In the genomic region with DNA sequence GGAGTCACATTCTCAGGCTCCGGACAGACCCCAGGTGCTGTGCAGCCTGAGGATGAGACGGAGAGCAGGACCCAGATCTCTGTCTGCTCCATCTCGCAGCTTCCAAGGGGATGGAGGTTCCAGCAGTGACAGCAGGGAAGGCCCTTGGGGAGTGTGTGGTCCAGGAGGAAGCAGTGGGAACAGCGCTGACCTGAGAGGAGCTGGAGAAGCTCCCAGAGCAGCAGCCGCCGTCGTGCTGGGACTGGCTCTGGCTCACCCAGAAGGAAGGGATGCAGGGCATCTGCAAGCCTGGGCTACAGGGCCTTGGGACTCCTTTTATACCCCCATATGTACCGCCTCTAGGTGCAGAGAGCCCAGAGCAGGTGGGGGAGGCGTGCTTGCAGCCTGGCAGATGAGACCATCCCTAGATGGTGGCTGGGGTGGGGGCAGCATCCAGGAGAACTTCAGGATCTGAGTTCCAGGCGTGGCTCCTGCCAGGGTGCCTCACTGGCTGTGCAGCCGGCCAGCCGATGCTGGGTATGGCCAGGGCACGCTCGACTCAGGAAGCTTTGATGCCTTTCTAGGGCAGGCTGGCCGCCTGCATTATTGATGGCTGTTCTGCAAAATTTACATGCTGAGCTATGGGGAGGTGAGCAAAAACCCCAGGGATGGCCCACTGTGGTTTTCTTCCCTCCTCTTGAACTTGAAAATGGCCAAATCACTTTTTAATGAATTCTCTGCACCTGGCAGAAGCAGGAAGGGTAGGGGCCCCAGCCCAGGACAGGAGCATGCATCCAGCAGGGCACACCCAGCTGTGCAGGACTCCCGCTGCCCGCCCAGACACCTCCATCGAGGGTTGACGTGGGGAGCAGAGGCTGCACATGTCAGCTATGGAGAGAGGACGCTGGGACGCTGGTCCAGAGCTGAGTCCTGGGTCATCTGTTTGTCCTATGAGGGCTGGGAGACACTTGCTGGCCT, we compare ENCODE assay signal across 27 cellular contexts.
"Had no signal": no experiment of that assay in that cellular context is flagged by ENCODE, and none has a peak within 500 bp of the region (broad histone marks: within the 10 kb centered on the region; RNA-seq: fewer than 3 reads in every experiment).

No MANE protein-coding gene starts in this region.

- H3K9me3 ChIP-seq: adrenal gland, body of pancreas, gastroesophageal sphincter, upper lobe of left lung, vagina had no signal

- H3K4me1 ChIP-seq: adrenal gland, body of pancreas, gastroesophageal sphincter, upper lobe of left lung, vagina had no signal

- H3K36me3 Mint-ChIP-seq: activated naive CD8-positive, alpha-beta T cell treated with anti-CD3 and anti-CD28 coated beads for 36 hours; natural killer cell; stimulated activated effector memory CD8-positive, alpha-beta T cell treated with anti-CD3 and anti-CD28 coated beads, Interleukin-12 subunit alpha, Interleukin-12 subunit beta, amount 100 ng/mL, for 72 hours had no signal

- H3K27me3 Mint-ChIP-seq: stimulated activated naive CD8-positive, alpha-beta T cell treated with anti-CD3 and anti-CD28 coated beads, Interleukin-15, Interleukin-2, amounts not matched to agents 100 ng/mL and 50 ng/mL, for 24 hours had no signal

- H3K4me3 Mint-ChIP-seq: activated CD4-positive, alpha-beta T cell treated with anti-CD3 and anti-CD28 coated beads for 36 hours; activated naive CD4-positive, alpha-beta T cell treated with anti-CD3 and anti-CD28 coated beads for 36 hours; activated naive CD8-positive, alpha-beta T cell treated with anti-CD3 and anti-CD28 coated beads for 36 hours; activated T-helper 1 cell treated with anti-CD3 and anti-CD28 coated beads, Interleukin-12 subunit alpha, Interleukin-12 subunit beta, Interleukin-2, Interleukin-4 antibody, amounts not matched to agents 30 ng/mL and 10 ng/mL and 1 ng/mL, durations not matched to agents 14 hours and 24 hours and 36 hours; immature natural killer cell; natural killer cell; stimulated activated effector memory CD8-positive, alpha-beta T cell treated with anti-CD3 and anti-CD28 coated beads, Interleukin-12 subunit alpha, Interleukin-12 subunit beta, amount 100 ng/mL, for 72 hours; stimulated activated naive CD8-positive, alpha-beta T cell treated with anti-CD3 and anti-CD28 coated beads, Interleukin-15, Interleukin-2, amounts not matched to agents 100 ng/mL and 50 ng/mL, for 24 hours; T-helper 2 cell treated with Interferon-gamma antibody and Interleukin-4, amounts not matched to agents 5 μg/mL and 100 μg/mL, for 36 hours had no signal

- H3K27me3 ChIP-seq: adrenal gland, vagina had no signal

- H3K27ac Mint-ChIP-seq: activated CD4-positive, alpha-beta T cell treated with anti-CD3 and anti-CD28 coated beads for 36 hours; activated naive CD4-positive, alpha-beta T cell treated with anti-CD3 and anti-CD28 coated beads for 36 hours; activated naive CD8-positive, alpha-beta T cell treated with anti-CD3 and anti-CD28 coated beads for 36 hours; activated T-helper 1 cell treated with anti-CD3 and anti-CD28 coated beads, Interleukin-12 subunit alpha, Interleukin-12 subunit beta, Interleukin-2, Interleukin-4 antibody, amounts not matched to agents 30 ng/mL and 10 ng/mL and 1 ng/mL, durations not matched to agents 14 hours and 24 hours and 36 hours; immature natural killer cell; stimulated activated effector memory CD8-positive, alpha-beta T cell treated with anti-CD3 and anti-CD28 coated beads, Interleukin-12 subunit alpha, Interleukin-12 subunit beta, amount 100 ng/mL, for 72 hours; stimulated activated naive CD8-positive, alpha-beta T cell treated with anti-CD3 and anti-CD28 coated beads, Interleukin-15, Interleukin-2, amounts not matched to agents 100 ng/mL and 50 ng/mL, for 24 hours; T-helper 2 cell treated with Interferon-gamma antibody and Interleukin-4, amounts not matched to agents 5 μg/mL and 100 μg/mL, for 36 hours had no signal

- ATAC-seq: activated CD4-positive, alpha-beta T cell treated with anti-CD3 and anti-CD28 coated beads for 36 hours; body of pancreas; gastroesophageal sphincter had no signal

- H3K27ac ChIP-seq: adrenal gland, body of pancreas, coronary artery, dorsolateral prefrontal cortex, gastroesophageal sphincter, skin epidermis, upper lobe of left lung, vagina had no signal

- H3K36me3 ChIP-seq: adrenal gland, gastroesophageal sphincter, upper lobe of left lung, vagina had no signal

- H3K4me3 ChIP-seq: adrenal gland, body of pancreas, coronary artery, dorsolateral prefrontal cortex, gastroesophageal sphincter, lung, skin epidermis, upper lobe of left lung, vagina had no signal

- DNase-seq: activated CD4-positive, alpha-beta T cell treated with anti-CD3 and anti-CD28 coated beads for 36 hours; activated CD4-positive, CD25-positive, alpha-beta regulatory T cell; activated effector memory CD4-positive, alpha-beta T cell treated with anti-CD3 and anti-CD28 coated beads, Interleukin-2, amount 50 U/mL, for 16 hours; activated naive CD4-positive, alpha-beta T cell treated with anti-CD3 and anti-CD28 coated beads for 36 hours; activated naive CD8-positive, alpha-beta T cell treated with anti-CD3 and anti-CD28 coated beads for 36 hours; adrenal gland; aorta; body of pancreas; cerebellar nuclear complex; dorsolateral prefrontal cortex; effector memory CD4-positive, alpha-beta T cell; erythroblast; immature natural killer cell; mesendoderm; natural killer cell; stimulated activated CD4-positive, alpha-beta T cell treated with anti-CD3 and anti-CD28 coated beads, Interleukin-4, amount 100 ng/mL, for 24 hours; T-helper 1 cell had no signal

- H3K9me3 Mint-ChIP-seq: activated naive CD4-positive, alpha-beta T cell treated with anti-CD3 and anti-CD28 coated beads for 36 hours; activated naive CD8-positive, alpha-beta T cell treated with anti-CD3 and anti-CD28 coated beads for 36 hours had no signal
